In genomic region chr7:25613912-25614311, GRCh38 we compare ENCODE assay signal across 29 cellular contexts.
DNase-seq lines count a peak whose midpoint lies in the region; ATAC-seq and TF ChIP-seq lines count a peak whose summit lies in the region.
"Had no signal": no experiment of that assay in that cellular context is flagged by ENCODE, and none has a peak within 500 bp of the region (broad histone marks: within the 10 kb centered on the region; RNA-seq: fewer than 3 reads in every experiment).

No MANE protein-coding gene starts in this region.

- peaks cover 0 to 37% of the 10 kb centered on the region in 2 donors for H3K4me1 ChIP-seq in right atrium auricular region
- peaks cover 20% of the 10 kb centered on the region for H3K4me1 ChIP-seq in thymus (ENCODE audit: control insufficient read depth, insufficient read depth, low read length)
- H3K4me1 ChIP-seq: HAP-1 had no signal

- no peak for TF ChIP-seq CTCF in right atrium auricular region (IDR thresholded peaks at IDR 0.05)
- TF ChIP-seq CTCF in chondrocyte (IDR thresholded peaks at IDR 0.05): no peak

- no peak overlapping the region for H3K4me3 Mint-ChIP-seq in chondrocyte (ENCODE audit: unreplicated experiment)
- H3K4me3 Mint-ChIP-seq: activated CD4-positive, alpha-beta memory T cell treated with anti-CD3 and anti-CD28 coated beads, Interleukin-2, amount 10 ng/mL, durations not matched to agents 7 days and 5 days; activated naive CD4-positive, alpha-beta T cell treated with anti-CD3 and anti-CD28 coated beads, Interleukin-2, amount 50 U/mL, for 24 hours; immature natural killer cell; T-helper 17 cell had no signal

- H3K4me1 Mint-ChIP-seq in chondrocyte (ENCODE audit: low read depth): peaks cover 82% of the 10 kb centered on the region
- H3K4me1 Mint-ChIP-seq: activated CD4-positive, alpha-beta memory T cell treated with anti-CD3 and anti-CD28 coated beads, Interleukin-2, amount 10 ng/mL, durations not matched to agents 7 days and 5 days; immature natural killer cell had no signal

- WGBS in thymus: 29% methylated on average over 4 of the region's 4 CpGs

- H3K27me3 Mint-ChIP-seq in chondrocyte (ENCODE audit: low read depth): no peaks in the 10 kb centered on the region
- H3K27me3 Mint-ChIP-seq: activated naive CD4-positive, alpha-beta T cell treated with anti-CD3 and anti-CD28 coated beads, Interleukin-2, amount 50 U/mL, for 24 hours; progenitor cell of endocrine pancreas had no signal

- intact Hi-C loops in left cardiac atrium (cut with DNase I): no loop called here

- H3K27me3 ChIP-seq in right atrium auricular region (no peaks in the 10 kb centered on the region), thymus (ENCODE audit: control insufficient read depth, insufficient read depth) (no peaks in the 10 kb centered on the region)
- H3K27me3 ChIP-seq: sigmoid colon, upper lobe of left lung had no signal

- peaks cover 15% of the 10 kb centered on the region for H3K9me3 Mint-ChIP-seq in chondrocyte (ENCODE audit: low read depth)
- H3K9me3 Mint-ChIP-seq: activated CD4-positive, alpha-beta memory T cell treated with anti-CD3 and anti-CD28 coated beads, Interleukin-2, amount 10 ng/mL, durations not matched to agents 7 days and 5 days had no signal

- H3K9me3 ChIP-seq in right atrium auricular region (peaks cover 0 to 16% of the 10 kb centered on the region in 2 donors), thymus (ENCODE audit: control insufficient read depth) (no peaks in the 10 kb centered on the region)

- ATAC-seq in left cardiac atrium (no peak), HG03280 (IDR thresholded peaks at IDR 0.05; ENCODE audit: unreplicated experiment) (no peak)
- ATAC-seq: T-helper 17 cell had no signal

- H3K36me3 Mint-ChIP-seq in chondrocyte (ENCODE audit: low read depth): peaks cover 8% of the 10 kb centered on the region
- H3K36me3 Mint-ChIP-seq: activated naive CD4-positive, alpha-beta T cell treated with anti-CD3 and anti-CD28 coated beads, Interleukin-2, amount 50 U/mL, for 24 hours; immature natural killer cell had no signal

- H3K27ac Mint-ChIP-seq in chondrocyte (ENCODE audit: unreplicated experiment): peak overlapping the region; percentile 79
- H3K27ac Mint-ChIP-seq: activated CD4-positive, alpha-beta memory T cell treated with anti-CD3 and anti-CD28 coated beads, Interleukin-2, amount 10 ng/mL, durations not matched to agents 7 days and 5 days; activated naive CD4-positive, alpha-beta T cell treated with anti-CD3 and anti-CD28 coated beads, Interleukin-2, amount 50 U/mL, for 24 hours; immature natural killer cell; progenitor cell of endocrine pancreas; T-helper 17 cell had no signal

- no peaks in the 10 kb centered on the region for H3K36me3 ChIP-seq in right atrium auricular region
- H3K36me3 ChIP-seq in thymus (ENCODE audit: control insufficient read depth, insufficient read depth): no peaks in the 10 kb centered on the region
- H3K36me3 ChIP-seq: HAP-1, sigmoid colon, upper lobe of left lung had no signal

- H3K27ac ChIP-seq in right atrium auricular region (peak overlapping the region; percentile 19 to 30), thymus (ENCODE audit: low read depth) (peak overlapping the region; percentile 8)
- H3K27ac ChIP-seq: epithelial cell of prostate, sigmoid colon, SK-N-MC, upper lobe of left lung had no signal

- H3K4me3 ChIP-seq in right atrium auricular region (no peak overlapping the region), thymus (ENCODE audit: low read length) (no peak overlapping the region)
- H3K4me3 ChIP-seq: HAP-1, sigmoid colon, SK-N-MC, upper lobe of left lung had no signal

- DNase-seq in right atrium auricular region (ENCODE audit: low spot score) (no peak), left cardiac atrium (no peak), MV-4-11 (lab: John Stamatoyannopoulos, UW) (peak; percentile 76), chondrocyte (ENCODE audit: low spot score) (no peak)
- no peak for DNase-seq in stimulated activated naive CD4-positive, alpha-beta T cell treated with Interleukin-2 at 50 U/mL for 16 hours (lab: John Stamatoyannopoulos, UW)
- DNase-seq: activated CD4-positive, alpha-beta memory T cell treated with anti-CD3 and anti-CD28 coated beads, Interleukin-2, amount 10 ng/mL, durations not matched to agents 7 days and 5 days; activated CD4-positive, CD25-positive, alpha-beta regulatory T cell treated with anti-CD3 and anti-CD28 coated beads, Interleukin-2, amount 50 U/mL, for 72 hours; aorta; cortex of kidney; DMS53; effector memory CD4-positive, alpha-beta T cell; immature natural killer cell; Karpas-422; NCI-H1092 treated with DMSO at 0.1 percent for 48 hours; NCI-H1694 treated with DMSO at 0.1 percent for 48 hours; NCI-H446; NCI-H748 treated with DMSO at 0.1 percent for 48 hours; RPMI8226; sigmoid colon; stimulated activated CD4-positive, alpha-beta T cell treated with anti-CD3 and anti-CD28 coated beads, Interleukin-4, amount 100 ng/mL, for 1 hour; T-helper 17 cell had no signal
